In genomic region chr17:17830269-17830567, GRCh38 we compare ENCODE assay signal across 21 cellular contexts. TPM values are rescaled to one million over a fixed set of nuclear protein-coding genes. Genes with fewer than 3 reads are reported as not detected.
DNase-seq lines count a peak whose midpoint lies in the region; ATAC-seq and TF ChIP-seq lines count a peak whose summit lies in the region.
"Had no signal": no experiment of that assay in that cellular context is flagged by ENCODE, and none has a peak within 500 bp of the region (broad histone marks: within the 10 kb centered on the region; RNA-seq: fewer than 3 reads in every experiment).

No MANE protein-coding gene starts in this region.

- in situ Hi-C loops in gastrocnemius medialis (cut with MboI; ENCODE audit: low sequenced_read_pairs in 4 of 4) = no loop called here

- TF ChIP-seq CTCF in hepatocyte (IDR thresholded peaks at IDR 0.05; ENCODE audit: poor library complexity) (no peak), gastrocnemius medialis (IDR thresholded peaks at IDR 0.05 in 4 of 5, conservative IDR thresholded peaks at IDR 0.05 in 1 of 5) (no peak)

- 87% methylated on average over 2 of the region's 2 CpGs for WGBS in hepatocyte (ENCODE audit: low lambda C conversion rate, missing lambda C conversion rate)

- peaks cover 95 to 99% (median 98%) of the 10 kb centered on the region in 10 experiments for H3K4me1 ChIP-seq in BLaER1 treated with 17β-estradiol and CSF1 and Interleukin-3, amounts not matched to agents 10 nM and 100 nM
- H3K4me1 ChIP-seq in hepatocyte (ENCODE audit: insufficient read depth) = peaks cover 48% of the 10 kb centered on the region
- H3K4me1 ChIP-seq in gastrocnemius medialis = peaks cover 51 to 69% of the 10 kb centered on the region in 2 donors

- H3K9me3 ChIP-seq in BLaER1 treated with 17β-estradiol and CSF1 and Interleukin-3, amounts not matched to agents 10 nM and 100 nM (replicated peaks in 1 of 11) = no peaks in the 10 kb centered on the region
- H3K9me3 ChIP-seq in KOPT-K1 (ENCODE audit: insufficient read depth, low read length, poor library complexity, severe bottlenecking) (no peaks in the 10 kb centered on the region), hepatocyte (ENCODE audit: low read depth) (no peaks in the 10 kb centered on the region), gastrocnemius medialis (no peaks in the 10 kb centered on the region)
- H3K9me3 ChIP-seq: MG63, ovary had no signal

- no peaks in the 10 kb centered on the region for H3K27me3 ChIP-seq in BLaER1 treated with 17β-estradiol and CSF1 and Interleukin-3, amounts not matched to agents 10 nM and 100 nM
- no peaks in the 10 kb centered on the region for H3K27me3 ChIP-seq in hepatocyte
- H3K27me3 ChIP-seq in gastrocnemius medialis = no peaks in the 10 kb centered on the region
- H3K27me3 ChIP-seq: brain microvascular endothelial cell, MG63, ovary had no signal

- peak overlapping the region in 3 of 11 experiments; percentile 20 to 47 (median 30); a peak in 3 of 22 replicates for H3K27ac ChIP-seq in BLaER1 treated with 17β-estradiol and CSF1 and Interleukin-3, amounts not matched to agents 10 nM and 100 nM
- H3K27ac ChIP-seq in KOPT-K1 (ENCODE audit: low read depth, low read length, poor library complexity, severe bottlenecking) (peak overlapping the region; percentile 29), hepatocyte (peak overlapping the region; percentile 86), gastrocnemius medialis (peak overlapping the region; percentile 58 to 74 (median 70))
- H3K27ac ChIP-seq: brain microvascular endothelial cell had no signal

- H4K20me1 ChIP-seq in BLaER1 treated with 17β-estradiol and CSF1 and Interleukin-3, amounts not matched to agents 10 nM and 100 nM = peaks cover 79 to 99% (median 97%) of the 10 kb centered on the region in 11 experiments
- peaks cover 56% of the 10 kb centered on the region for H4K20me1 ChIP-seq in hepatocyte (ENCODE audit: insufficient read depth, poor library complexity, severe bottlenecking)

- peaks cover 98% of the 10 kb centered on the region for H3K79me2 ChIP-seq in hepatocyte

- H3K4me3 ChIP-seq in BLaER1 treated with 17β-estradiol and CSF1 and Interleukin-3, amounts not matched to agents 10 nM and 100 nM = no peak overlapping the region
- H3K4me3 ChIP-seq in hepatocyte = no peak overlapping the region
- H3K4me3 ChIP-seq in gastrocnemius medialis = no peak overlapping the region
- H3K4me3 ChIP-seq: MG63, ovary had no signal

- peaks cover 41 to 78% (median 66%) of the 10 kb centered on the region in 11 experiments for H3K36me3 ChIP-seq in BLaER1 treated with 17β-estradiol and CSF1 and Interleukin-3, amounts not matched to agents 10 nM and 100 nM
- H3K36me3 ChIP-seq in KOPT-K1 (ENCODE audit: insufficient read depth, low read length) = peaks cover 45% of the 10 kb centered on the region
- no peaks in the 10 kb centered on the region for H3K36me3 ChIP-seq in hepatocyte (replicated peaks; ENCODE audit: insufficient read depth, low read depth)
- H3K36me3 ChIP-seq in gastrocnemius medialis = no peaks in the 10 kb centered on the region
- H3K36me3 ChIP-seq: ovary had no signal

- ATAC-seq in gastrocnemius medialis (no peak), HG02885 (IDR thresholded peaks at IDR 0.05; ENCODE audit: poor library complexity, unreplicated experiment) (no peak)
- ATAC-seq: Right ventricle myocardium inferior had no signal

- TF ChIP-seq POLR2A in gastrocnemius medialis (IDR thresholded peaks at IDR 0.05) = no peak

- peak overlapping the region; percentile 17 to 100 (median 52); a peak in 21 of 22 replicates for H3K4me2 ChIP-seq in BLaER1 treated with 17β-estradiol and CSF1 and Interleukin-3, amounts not matched to agents 10 nM and 100 nM
- H3K4me2 ChIP-seq in hepatocyte = no peak overlapping the region

- H3K9me2 ChIP-seq in hepatocyte (replicated peaks; ENCODE audit: insufficient read depth) = no peaks in the 10 kb centered on the region

- intact Hi-C loops in gastrocnemius medialis (cut with DNase I; ENCODE audit: low total_unique reads) = no loop called here

- no peak overlapping the region for H2AFZ ChIP-seq in hepatocyte

- H3K9ac ChIP-seq in BLaER1 treated with 17β-estradiol and CSF1 and Interleukin-3, amounts not matched to agents 10 nM and 100 nM = peak overlapping the region in 7 of 11 experiments; percentile 3 to 74 (median 35); a peak in 7 of 22 replicates

- DNase-seq in hepatocyte (ENCODE audit: low spot score) = no peak
- no peak for DNase-seq in gastrocnemius medialis
- DNase-seq in DMS79 treated with DMSO at 0.1 percent for 48 hours (lab: John Stamatoyannopoulos, UW) = no peak
- no peak for DNase-seq in NCI-H526 treated with DMSO at 0.1 percent for 48 hours (lab: John Stamatoyannopoulos, UW)
- DNase-seq: activated gamma-delta T cell treated with Interleukin-2 at 50 U/mL for 16 hours; activated T-cell treated with anti-CD3 and anti-CD28 coated beads for 4 hours; brain microvascular endothelial cell; CD4-positive, alpha-beta memory T cell; MG63; NCI-H1417 treated with DMSO at 0.1 percent for 48 hours; NCI-H2107; NCI-H446 treated with DMSO at 0.1 percent for 48 hours; nephron progenitor cell; OCI-M1; ovary; stimulated activated CD4-positive, alpha-beta T cell treated with anti-CD3 and anti-CD28 coated beads, Interleukin-12 subunit alpha, Interleukin-12 subunit beta, amount 100 ng/mL, for 4 hours; stimulated activated CD4-positive, alpha-beta T cell treated with anti-CD3 and anti-CD28 coated beads, Interleukin-4, amount 100 ng/mL, for 1 hour had no signal

RNA-seq across cellular contexts. Expression of gene SREBF1, which starts 6.6 kb away (rescaled TPM):
- total RNA-seq in hepatocyte (47.0 and 57.1 TPM in 2 replicates), gastrocnemius medialis (10 to 100 TPM; 11.1 to 64.5 (median 32.3) TPM)
- 107 and 140 TPM in 2 replicates for polyA plus RNA-seq in hepatocyte
